Comparison of ENCODE assay signal across 8 cellular contexts in the genomic region with DNA sequence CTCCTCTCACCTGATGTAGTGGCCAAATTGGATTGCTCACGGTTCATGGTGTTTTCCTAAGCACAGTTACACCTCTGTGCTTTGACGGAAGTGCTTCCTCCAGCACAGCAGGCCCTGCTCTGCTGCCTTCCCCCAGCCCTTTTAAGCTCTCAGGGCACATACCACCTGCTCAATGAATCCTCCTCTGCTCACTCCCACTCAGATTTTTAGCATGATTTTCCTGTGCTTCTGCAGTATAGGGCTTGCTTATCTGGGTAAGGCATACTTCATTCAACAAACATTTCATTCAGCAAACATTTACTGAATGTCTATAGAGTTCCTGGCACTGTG.
DNase-seq lines count a peak whose midpoint lies in the region; ATAC-seq and TF ChIP-seq lines count a peak whose summit lies in the region.

No MANE protein-coding gene starts in this region.

- H3K4me3 ChIP-seq in choroid plexus epithelial cell (ENCODE audit: low read depth, low read length), result no peak overlapping the region

- ATAC-seq in HG03196 (IDR thresholded peaks at IDR 0.05; ENCODE audit: unreplicated experiment), result no peak

- DNase-seq in stimulated activated naive CD4-positive, alpha-beta T cell (lab: John Stamatoyannopoulos, UW), result peak in 5 of 6 experiments; percentile 3 to 66 (median 32)
- DNase-seq in stimulated activated naive CD4-positive, alpha-beta T cell treated with Interleukin-2 at 50 U/mL for 16 hours (lab: John Stamatoyannopoulos, UW), result no peak
- DNase-seq in NCI-H1694 treated with DMSO at 0.1 percent for 48 hours (lab: John Stamatoyannopoulos, UW) (peak; percentile 55), choroid plexus epithelial cell (ENCODE audit: low read depth) (peak; percentile 46), DMS79 treated with DMSO at 0.1 percent for 48 hours (lab: John Stamatoyannopoulos, UW) (no peak), GOT3 (lab: John Stamatoyannopoulos, UW) (no peak), SW480 (ENCODE audit: low spot score) (no peak)

- TF ChIP-seq CTCF in choroid plexus epithelial cell (conservative IDR thresholded peaks at IDR 0.05; ENCODE audit: low read depth, low read length), result no peak

Comparison
In these comparisons a context has a peak if more than half of its experiments do, and no peak if none do; other contexts are left out.
1. DNase-seq: peak in stimulated activated naive CD4-positive, alpha-beta T cell (5 of 6), NCI-H1694 treated with DMSO at 0.1 percent for 48 hours (single experiment) and choroid plexus epithelial cell (single experiment); none in stimulated activated naive CD4-positive, alpha-beta T cell treated with Interleukin-2 at 50 U/mL for 16 hours (single experiment), DMS79 treated with DMSO at 0.1 percent for 48 hours (single experiment), GOT3 (single experiment) and SW480 (single experiment).